8 cellular contexts compared by ENCODE assay signal in the genomic region with DNA sequence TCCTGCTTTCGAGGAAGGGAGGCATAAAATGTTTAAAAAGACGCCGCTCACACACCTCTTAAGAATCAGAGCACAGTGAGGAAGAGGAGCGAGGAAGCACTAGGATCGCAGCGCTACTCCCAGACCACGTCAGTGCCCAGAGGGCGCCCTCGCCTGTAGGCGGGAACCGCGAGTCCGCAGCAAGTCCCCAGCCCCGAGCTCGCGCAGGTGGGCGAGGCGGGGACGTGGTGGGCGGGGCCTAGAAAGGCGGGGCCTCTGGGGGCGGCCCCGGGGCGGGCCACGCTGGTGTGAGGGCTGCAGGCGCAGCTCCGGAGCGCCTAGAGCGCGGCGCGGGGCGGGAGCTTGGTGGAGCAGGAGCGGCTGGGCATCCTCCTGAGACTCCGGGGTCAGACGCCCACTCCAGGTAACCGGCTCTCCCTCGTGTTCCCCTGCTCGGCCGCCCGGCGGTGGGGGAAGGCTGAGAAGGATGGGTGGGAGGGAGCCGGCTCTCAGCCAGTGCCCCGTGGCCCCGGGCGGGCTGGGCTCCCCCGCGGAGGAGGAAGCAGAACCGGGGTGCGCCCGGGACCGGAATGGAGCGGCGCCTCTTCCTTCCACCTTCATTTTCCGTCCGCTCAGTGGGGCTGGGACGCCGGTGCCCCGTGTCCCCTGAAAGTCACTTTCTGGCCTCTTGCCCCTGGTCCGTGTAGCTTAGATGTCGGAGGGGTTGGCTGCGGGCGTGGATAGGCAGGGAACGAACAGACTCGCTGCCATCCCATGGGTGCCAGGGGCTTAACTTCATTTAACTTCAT. TPM values are rescaled to one million over a fixed set of nuclear protein-coding genes. Genes with fewer than 3 reads are reported as not detected.
DNase-seq lines count a peak whose midpoint lies in the region; ATAC-seq and TF ChIP-seq lines count a peak whose summit lies in the region.

A gene (plus strand): TSS at position 280 of the 788 bp plus-strand sequence. CDS start 43,200 bp downstream, outside the sequence.

- DNase-seq in 8988T (peak; percentile 88), NCI-H2107 (lab: John Stamatoyannopoulos, UW) (peak; percentile 51), UCSD-AML1 (lab: John Stamatoyannopoulos, UW; ENCODE audit: unreplicated experiment) (peak; percentile 94), brain microvascular endothelial cell (peak; percentile 51)

- in situ Hi-C loops in brain microvascular endothelial cell (cut with HindIII; ENCODE audit: low pct_ligation_motif_present, low sequenced_read_pairs): loop anchor here (25.0 kb wide), 1 partner anchor 203 kb away; no protein-coding TSS in a partner anchor

- H3K4me1 ChIP-seq in iPS-15b (ENCODE audit: control insufficient read depth, insufficient read depth, low read length) (peaks cover 8% of the 10 kb centered on the region), skeletal muscle satellite cell (ENCODE audit: control insufficient read depth, insufficient read depth, low read length) (peaks cover 22% of the 10 kb centered on the region)

- no peaks in the 10 kb centered on the region for H3K9me3 ChIP-seq in iPS-15b (ENCODE audit: control insufficient read depth, insufficient read depth, low read length)
- no peaks in the 10 kb centered on the region for H3K9me3 ChIP-seq in skeletal muscle satellite cell (replicated peaks; ENCODE audit: low read length)

- ATAC-seq in GM18517 (IDR thresholded peaks at IDR 0.05; ENCODE audit: unreplicated experiment) (peak; percentile 76), HG03039 (IDR thresholded peaks at IDR 0.05; ENCODE audit: unreplicated experiment) (peak; percentile 87)

- H3K9ac ChIP-seq in iPS-15b (ENCODE audit: low read depth, low read length) (peak within 1 kb of the TSS; percentile 76), skeletal muscle satellite cell (ENCODE audit: low read depth, low read length) (peak within 1 kb of the TSS; percentile 92)

- H3K4me3 ChIP-seq in brain microvascular endothelial cell (ENCODE audit: low read depth, low read length) (peak within 1 kb of the TSS; percentile 88), iPS-15b (ENCODE audit: low read depth, low read length) (peak within 1 kb of the TSS; percentile 63), skeletal muscle satellite cell (ENCODE audit: low read length) (peak within 1 kb of the TSS; percentile 90)

- H3K27ac ChIP-seq in brain microvascular endothelial cell: peak within 1 kb of the TSS; percentile 6

- peak; percentile 49 for TF ChIP-seq CTCF in brain microvascular endothelial cell (IDR thresholded peaks at IDR 0.05; ENCODE audit: low read depth, low read length, missing control alignments)

- H3K36me3 ChIP-seq in brain microvascular endothelial cell (replicated peaks): no peaks in the 10 kb centered on the region
- no peaks in the 10 kb centered on the region for H3K36me3 ChIP-seq in iPS-15b (ENCODE audit: control insufficient read depth, insufficient read depth, low read length)
- peaks cover 27% of the 10 kb centered on the region for H3K36me3 ChIP-seq in skeletal muscle satellite cell (ENCODE audit: insufficient read depth, low read length)

- H3K27me3 ChIP-seq in brain microvascular endothelial cell (replicated peaks): no peaks in the 10 kb centered on the region
- peaks cover 3% of the 10 kb centered on the region for H3K27me3 ChIP-seq in iPS-15b (ENCODE audit: control insufficient read depth, insufficient read depth, low read length)
- H3K27me3 ChIP-seq in skeletal muscle satellite cell (ENCODE audit: control insufficient read depth, insufficient read depth, low read length): no peaks in the 10 kb centered on the region

- H3K4me2 ChIP-seq in skeletal muscle satellite cell (ENCODE audit: low read length): peak within 1 kb of the TSS; percentile 95

RNA-seq across cellular contexts. Expression of the gene that starts here (rescaled TPM):
- total RNA-seq in skeletal muscle satellite cell (2012; rRNA removed): 20.8 and 22.3 TPM in 2 replicates

Comparison
In these comparisons a context has a peak if more than half of its experiments do, and no peak if none do; other contexts are left out.
1. Peak in every context shown above with its lines: DNase-seq, ATAC-seq, H3K4me3 ChIP-seq and H3K27ac ChIP-seq.